Comparison of ENCODE assay signal across 12 cellular contexts in genomic region chr11:130121430-130121978, GRCh38. TPM values are rescaled to one million over a fixed set of nuclear protein-coding genes. Genes with fewer than 3 reads are reported as not detected.
DNase-seq lines count a peak whose midpoint lies in the region; ATAC-seq and TF ChIP-seq lines count a peak whose summit lies in the region.
"Had no signal": no experiment of that assay in that cellular context is flagged by ENCODE, and none has a peak within 500 bp of the region (broad histone marks: within the 10 kb centered on the region; RNA-seq: fewer than 3 reads in every experiment).

No MANE protein-coding gene starts in this region.

- peaks cover 28% of the 10 kb centered on the region for H3K4me1 Mint-ChIP-seq in MCF 10A (ENCODE audit: insufficient read depth, unreplicated experiment)
- peaks cover 25 to 72% (median 41%) of the 10 kb centered on the region in 4 donors for H3K4me1 Mint-ChIP-seq in naive thymus-derived CD8-positive, alpha-beta T cell

- no peaks in the 10 kb centered on the region for H3K27me3 Mint-ChIP-seq in MCF 10A (ENCODE audit: insufficient read depth, unreplicated experiment)
- peaks cover 0 to 40% (median 6%) of the 10 kb centered on the region in 5 donors for H3K27me3 Mint-ChIP-seq in naive thymus-derived CD8-positive, alpha-beta T cell

- peaks cover 0 to 12% (median 10%) of the 10 kb centered on the region in 4 donors for H3K4me1 ChIP-seq in sigmoid colon
- H3K4me1 ChIP-seq in gastroesophageal sphincter, result peaks cover 0 to 52% (median 13%) of the 10 kb centered on the region in 3 donors

- peak overlapping the region; percentile 64 for H3K27ac Mint-ChIP-seq in MCF 10A (ENCODE audit: low read depth, unreplicated experiment)
- H3K27ac Mint-ChIP-seq in naive thymus-derived CD8-positive, alpha-beta T cell, result peak overlapping the region in 2 of 10 donors; percentile 6 to 55

- CTCF ChIA-PET in MCF 10A (lab: Yijun Ruan, JAX), result interaction anchor here (0.6 kb wide), 1 partner anchor 42 kb away, joined by 4 read pairs; no protein-coding TSS in a partner anchor

- H3K4me3 ChIP-seq in sigmoid colon (no peak overlapping the region), gastroesophageal sphincter (no peak overlapping the region)

- no peak for TF ChIP-seq EP300 in sigmoid colon (IDR thresholded peaks at IDR 0.05)
- TF ChIP-seq EP300 in gastroesophageal sphincter (IDR thresholded peaks at IDR 0.05), result no peak

- POLR2A ChIA-PET in MCF 10A (lab: Yijun Ruan, JAX), result interaction anchor here (0.6 to 8.4 kb wide), 3 partner anchors 50 to 119 kb away, joined by 3 to 79 read pairs (median 3); partner anchors contain the start of genes APLP2 and PRDM10
- POLR2A ChIA-PET in naive thymus-derived CD8-positive, alpha-beta T cell (lab: Charles Lee), result no interaction called here

- H3K36me3 Mint-ChIP-seq in MCF 10A (ENCODE audit: insufficient read depth, unreplicated experiment), result peaks cover 48% of the 10 kb centered on the region
- H3K36me3 Mint-ChIP-seq in naive thymus-derived CD8-positive, alpha-beta T cell, result peaks cover 16 to 42% (median 30%) of the 10 kb centered on the region in 3 donors

- H3K27ac ChIP-seq in sigmoid colon (no peak overlapping the region), gastroesophageal sphincter (peak overlapping the region in 1 of 4 donors; percentile 12)
- H3K27ac ChIP-seq: RWPE1 had no signal

- TF ChIP-seq POLR2A in sigmoid colon (IDR thresholded peaks at IDR 0.05) (no peak), gastroesophageal sphincter (IDR thresholded peaks at IDR 0.05) (no peak), erythroblast (IDR thresholded peaks at IDR 0.05; ENCODE audit: low read length) (no peak)

- WGBS in sigmoid colon, 2 donors, result 52 to 80% methylated on average over 5 of the region's 5 CpGs
- 47 to 66% methylated on average over 5 of the region's 5 CpGs for WGBS in gastroesophageal sphincter (ENCODE audit: low coverage in 1 of 2), 2 donors

- no TSS peak for BruUV-seq in MCF 10A (replicated peaks; lab: Mats Ljungman, UMichigan)

- H3K27me3 ChIP-seq in sigmoid colon, result no peaks in the 10 kb centered on the region
- no peaks in the 10 kb centered on the region for H3K27me3 ChIP-seq in gastroesophageal sphincter

- TF ChIP-seq CTCF in MCF 10A (IDR thresholded peaks at IDR 0.05; ENCODE audit: unreplicated experiment) (no peak), sigmoid colon (IDR thresholded peaks at IDR 0.05) (no peak), gastroesophageal sphincter (IDR thresholded peaks at IDR 0.05) (no peak)

- DNase-seq in COLO829 (ENCODE audit: low spot score) (peak; percentile 12), LHCN-M2 (ENCODE audit: low read depth) (peak; percentile 85), MCF 10A (ENCODE audit: unreplicated experiment) (peak; percentile 26), sigmoid colon (no peak), erythroblast (lab: John Stamatoyannopoulos, UW) (no peak)
- peak in 5 of 10 donors; percentile 9 to 31 (median 19) for DNase-seq in naive thymus-derived CD8-positive, alpha-beta T cell
- DNase-seq: effector CD4-positive, alpha-beta T cell; GDM1; NCI-H1092 treated with DMSO at 0.1 percent for 48 hours had no signal

- no peaks in the 10 kb centered on the region for H3K9me3 Mint-ChIP-seq in MCF 10A (ENCODE audit: unreplicated experiment)
- no peaks in the 10 kb centered on the region for H3K9me3 Mint-ChIP-seq in naive thymus-derived CD8-positive, alpha-beta T cell

- no peaks in the 10 kb centered on the region for H3K9me3 ChIP-seq in sigmoid colon
- H3K9me3 ChIP-seq in gastroesophageal sphincter, result no peaks in the 10 kb centered on the region

- ATAC-seq in naive thymus-derived CD8-positive, alpha-beta T cell, result peak; percentile 57 to 77
- ATAC-seq in gastroesophageal sphincter, result no peak
- no peak for ATAC-seq in HG03354 (IDR thresholded peaks at IDR 0.05; ENCODE audit: poor library complexity, severe bottlenecking, unreplicated experiment)

- intact Hi-C loops in MCF 10A (cut with micrococcal nuclease), result no loop called here
- intact Hi-C loops in sigmoid colon (cut with DNase I), result no loop called here

- H3K4me3 Mint-ChIP-seq in MCF 10A (ENCODE audit: unreplicated experiment), result no peak overlapping the region
- peak overlapping the region in 9 of 10 donors; percentile 10 to 70 (median 62) for H3K4me3 Mint-ChIP-seq in naive thymus-derived CD8-positive, alpha-beta T cell

- H3K36me3 ChIP-seq in sigmoid colon (peaks cover 16 to 40% (median 26%) of the 10 kb centered on the region in 4 donors), gastroesophageal sphincter (peaks cover 0 to 58% of the 10 kb centered on the region in 2 donors)

RNA-seq across cellular contexts. Expression of gene ST14, which starts 38.1 kb away (rescaled TPM):
- total RNA-seq in LHCN-M2 (2014; rRNA removed) (0.06 TPM in 1 of 2 replicates, not detected in the other), MCF 10A (2022) (24.8 and 27.2 TPM in 2 replicates), sigmoid colon (1 to 10 TPM; 1.8 to 5.1 (median 3.2) TPM), gastroesophageal sphincter (10 to 100 TPM in 1 of 4 donors, 1 to 10 TPM in 2, under 1 TPM in 1; 0.62 to 16.5 (median 1.8) TPM)
- not detected for polyA plus RNA-seq in LHCN-M2 (2012)
- under 1 TPM; 0.74 to 0.94 TPM for total RNA-seq in naive thymus-derived CD8-positive, alpha-beta T cell
- not detected for polyA plus RNA-seq in naive thymus-derived CD8-positive, alpha-beta T cell
- 100 to 1,000 TPM in 2 of 3 donors, 10 to 100 TPM in 1; 51.7 to 324 (median 109) TPM for polyA plus RNA-seq in sigmoid colon

RNA-seq across cellular contexts. Expression of gene APLP2, which starts 51.8 kb away (rescaled TPM):
- total RNA-seq in LHCN-M2 (2014; rRNA removed) (220 and 259 TPM in 2 replicates), MCF 10A (2022) (317 and 368 TPM in 2 replicates), sigmoid colon (100 to 1,000 TPM; 247 to 276 (median 256) TPM), gastroesophageal sphincter (100 to 1,000 TPM; 386 to 533 (median 452) TPM)
- 199 TPM for polyA plus RNA-seq in LHCN-M2 (2012)
- 10 to 100 TPM; 49.1 to 54.4 TPM for total RNA-seq in naive thymus-derived CD8-positive, alpha-beta T cell
- 10 to 100 TPM; 26.2 to 35.1 (median 26.8) TPM for polyA plus RNA-seq in naive thymus-derived CD8-positive, alpha-beta T cell
- 100 to 1,000 TPM in 2 of 3 donors, 10 to 100 TPM in 1; 39.0 to 193 (median 106) TPM for polyA plus RNA-seq in sigmoid colon

Comparison
In these comparisons a context has a peak if more than half of its experiments do, and no peak if none do; other contexts are left out.
1. DNase-seq: peak in COLO829 (single experiment), LHCN-M2 (single experiment) and MCF 10A (single experiment); none in sigmoid colon (single experiment) and erythroblast (0 of 2).
2. ATAC-seq: peak in naive thymus-derived CD8-positive, alpha-beta T cell (2 of 2); none in gastroesophageal sphincter (single experiment) and HG03354 (single experiment).